Comparison of ENCODE assay signal across 8 cellular contexts in genomic region chr16:87951550-87952538, GRCh38. TPM values are rescaled to one million over a fixed set of nuclear protein-coding genes. Genes with fewer than 3 reads are reported as not detected.
DNase-seq lines count a peak whose midpoint lies in the region; ATAC-seq and TF ChIP-seq lines count a peak whose summit lies in the region.

No MANE protein-coding gene starts in this region.

- H3K4me3 ChIP-seq in GM12864 (ENCODE audit: low read depth, low read length), result peak overlapping the region; percentile 87

- H3K4me1 Mint-ChIP-seq in central memory CD8-positive, alpha-beta T cell, result peaks cover 42% of the 10 kb centered on the region
- H3K4me1 Mint-ChIP-seq in memory B cell (peaks cover 40% of the 10 kb centered on the region), type B pancreatic cell (ENCODE audit: unreplicated experiment) (peaks cover 53% of the 10 kb centered on the region)

- peaks cover 14% of the 10 kb centered on the region for H3K27me3 Mint-ChIP-seq in central memory CD8-positive, alpha-beta T cell
- H3K27me3 Mint-ChIP-seq in memory B cell (peaks cover 4% of the 10 kb centered on the region), type B pancreatic cell (no peaks in the 10 kb centered on the region)

- peak overlapping the region; percentile 98 for H3K4me3 Mint-ChIP-seq in central memory CD8-positive, alpha-beta T cell
- H3K4me3 Mint-ChIP-seq in memory B cell (peak overlapping the region; percentile 100), type B pancreatic cell (peak overlapping the region; percentile 100)

- H3K36me3 Mint-ChIP-seq in central memory CD8-positive, alpha-beta T cell (ENCODE audit: insufficient read depth), result peaks cover 19% of the 10 kb centered on the region
- H3K36me3 Mint-ChIP-seq in memory B cell (peaks cover 5% of the 10 kb centered on the region), type B pancreatic cell (peaks cover 14% of the 10 kb centered on the region)

- no peaks in the 10 kb centered on the region for H3K9me3 Mint-ChIP-seq in central memory CD8-positive, alpha-beta T cell
- H3K9me3 Mint-ChIP-seq in memory B cell (no peaks in the 10 kb centered on the region), type B pancreatic cell (no peaks in the 10 kb centered on the region)

- no peak for TF ChIP-seq CTCF in GM12864 (IDR thresholded peaks at IDR 0.05; ENCODE audit: low read depth, low read length, missing control alignments)
- TF ChIP-seq CTCF in type B pancreatic cell (conservative IDR thresholded peaks at IDR 0.05), result peak; percentile 22

- DNase-seq in GM12864 (ENCODE audit: low read depth) (no peak), NCI-H69 (lab: John Stamatoyannopoulos, UW) (peak; percentile 44), memory B cell (ENCODE audit: low spot score in 2 of 2) (peak in 1 of 2 donors; percentile 32), type B pancreatic cell (ENCODE audit: extremely low spot score, unreplicated experiment) (no peak), NOMO-1 treated with dmso at 0.1 percent for 144 hours (lab: John Stamatoyannopoulos, UW; ENCODE audit: unreplicated experiment) (no peak), cerebellar nuclear complex (lab: John Stamatoyannopoulos, UW) (no peak)
- no peak for DNase-seq in central memory CD8-positive, alpha-beta T cell (ENCODE audit: low spot score in 2 of 2)

- ATAC-seq in GM21723 (IDR thresholded peaks at IDR 0.05; ENCODE audit: unreplicated experiment) (peak; percentile 7), memory B cell (ENCODE audit: low read depth) (no peak)
- no peak for ATAC-seq in central memory CD8-positive, alpha-beta T cell (replicated peaks; ENCODE audit: extremely low read depth, poor library complexity, severe bottlenecking)

- H3K27ac Mint-ChIP-seq in central memory CD8-positive, alpha-beta T cell (ENCODE audit: low read depth), result peak overlapping the region; percentile 90
- H3K27ac Mint-ChIP-seq in memory B cell (peak overlapping the region; percentile 97), type B pancreatic cell (peak overlapping the region; percentile 99)

RNA-seq across cellular contexts. Expression of gene BANP, which starts 0.6 kb away (rescaled TPM):
- total RNA-seq in type B pancreatic cell (ENCODE audit: low replicate concordance), result 28.3 and 36.9 TPM in 2 replicates

RNA-seq across cellular contexts. Expression of gene CA5A, which starts 15.5 kb away (rescaled TPM):
- 0.70 TPM in 1 of 2 replicates, not detected in the other for total RNA-seq in type B pancreatic cell (ENCODE audit: low replicate concordance)
